ENCODE assay signal across 10 cellular contexts in genomic region chr5:89315194-89315593, GRCh38.
DNase-seq lines count a peak whose midpoint lies in the region; FAIRE-seq and TF ChIP-seq lines count a peak whose summit lies in the region.
"Had no signal": no experiment of that assay in that cellular context is flagged by ENCODE, and none has a peak within 500 bp of the region (broad histone marks: within the 10 kb centered on the region; RNA-seq: fewer than 3 reads in every experiment).

No MANE protein-coding gene starts in this region.

- intact Hi-C loops in colonic mucosa (cut with DNase I): no loop called here

- no peak overlapping the region for H3K9ac ChIP-seq in colonic mucosa (ENCODE audit: low read depth in 2 of 2, low read length in 2 of 2)

- peak; percentile 99 for FAIRE-seq in islet of Langerhans (lab: Jason Lieb, UNC)

- H3K36me3 Mint-ChIP-seq in type B pancreatic cell: no peaks in the 10 kb centered on the region

- DNase-seq in DMS 273 (lab: John Stamatoyannopoulos, UW; ENCODE audit: unreplicated experiment) (peak; percentile 7), DMS 273 treated with DMSO at 0.1 percent for 48 hours (lab: John Stamatoyannopoulos, UW) (no peak), SHP77 (lab: John Stamatoyannopoulos, UW) (peak; percentile 77 to 87), smooth muscle cell of the brain vasculature (ENCODE audit: low read depth, low spot score) (peak; percentile 43), T-helper 1 cell (no peak), type B pancreatic cell (ENCODE audit: extremely low spot score, unreplicated experiment) (no peak), colonic mucosa (no peak)
- DNase-seq: EL had no signal

- H3K4me1 ChIP-seq in colonic mucosa: no peaks in the 10 kb centered on the region

- H3K27me3 Mint-ChIP-seq in type B pancreatic cell: no peaks in the 10 kb centered on the region

- H3K9me3 ChIP-seq in colonic mucosa: no peaks in the 10 kb centered on the region

- no peak overlapping the region for H3K4me3 Mint-ChIP-seq in type B pancreatic cell

- H3K4me3 ChIP-seq in colonic mucosa: no peak overlapping the region

- TF ChIP-seq CTCF in type B pancreatic cell (conservative IDR thresholded peaks at IDR 0.05) (no peak), colonic mucosa (IDR thresholded peaks at IDR 0.05) (no peak)

- H3K27ac ChIP-seq in colonic mucosa: no peak overlapping the region
- H3K27ac ChIP-seq: 22Rv1 had no signal

- no peaks in the 10 kb centered on the region for H3K9me3 Mint-ChIP-seq in type B pancreatic cell

- H3K36me3 ChIP-seq in colonic mucosa: no peaks in the 10 kb centered on the region

- H3K27ac Mint-ChIP-seq in type B pancreatic cell: no peak overlapping the region

- peaks cover 24% of the 10 kb centered on the region for H3K4me1 Mint-ChIP-seq in type B pancreatic cell (ENCODE audit: unreplicated experiment)

- H3K27me3 ChIP-seq in colonic mucosa: no peaks in the 10 kb centered on the region

Comparison
In these comparisons a context has a peak if more than half of its experiments do, and no peak if none do; other contexts are left out.
1. DNase-seq: peak in DMS 273 (single experiment), SHP77 (2 of 2) and smooth muscle cell of the brain vasculature (single experiment); none in DMS 273 treated with DMSO at 0.1 percent for 48 hours (single experiment), T-helper 1 cell (0 of 5), type B pancreatic cell (single experiment) and colonic mucosa (single experiment).